In genomic region chr11:29214833-29215232, GRCh38 we compare ENCODE assay signal across 13 cellular contexts.
"Had no signal": no experiment of that assay in that cellular context is flagged by ENCODE, and none has a peak within 500 bp of the region (broad histone marks: within the 10 kb centered on the region; RNA-seq: fewer than 3 reads in every experiment).

No MANE protein-coding gene starts in this region.

- H3K27me3 ChIP-seq: adrenal gland, esophagus muscularis mucosa, hepatocyte, pancreas had no signal

- H3K4me3 ChIP-seq: adrenal gland, esophagus muscularis mucosa, hepatocyte, pancreas, thoracic aorta had no signal

- ATAC-seq: pancreas had no signal

- DNase-seq: activated CD4-positive, alpha-beta T cell treated with anti-CD3 and anti-CD28 coated beads, Interleukin-2, amount 50 U/mL, for 1 hour; activated naive CD4-positive, alpha-beta T cell treated with anti-CD3 and anti-CD28 coated beads, Interleukin-2, amount 50 U/mL, for 16 hours; activated T-cell treated with anti-CD3 and anti-CD28 coated beads, Interleukin-2, amount 50 U/mL, for 1 hour; adrenal gland; cerebellar nuclear complex; kidney glomerular epithelial cell; pancreas; stimulated activated CD4-positive, alpha-beta T cell treated with anti-CD3 and anti-CD28 coated beads, Interleukin-15, amount 100 ng/mL, for 24 hours; stimulated activated CD4-positive, alpha-beta T cell treated with anti-CD3 and anti-CD28 coated beads, Interleukin-4, amount 100 ng/mL, for 24 hours; T-helper 2 cell had no signal

- H3K27ac ChIP-seq: adrenal gland, esophagus muscularis mucosa, hepatocyte, pancreas, thoracic aorta had no signal

- H3K36me3 ChIP-seq: adrenal gland, esophagus muscularis mucosa, pancreas, thoracic aorta had no signal

- H2AFZ ChIP-seq: hepatocyte had no signal

- H3K9me3 ChIP-seq: adrenal gland, pancreas, thoracic aorta had no signal

- H3K4me1 ChIP-seq: adrenal gland, esophagus muscularis mucosa, pancreas had no signal

- H3K4me2 ChIP-seq: hepatocyte had no signal
